In the genomic region with DNA sequence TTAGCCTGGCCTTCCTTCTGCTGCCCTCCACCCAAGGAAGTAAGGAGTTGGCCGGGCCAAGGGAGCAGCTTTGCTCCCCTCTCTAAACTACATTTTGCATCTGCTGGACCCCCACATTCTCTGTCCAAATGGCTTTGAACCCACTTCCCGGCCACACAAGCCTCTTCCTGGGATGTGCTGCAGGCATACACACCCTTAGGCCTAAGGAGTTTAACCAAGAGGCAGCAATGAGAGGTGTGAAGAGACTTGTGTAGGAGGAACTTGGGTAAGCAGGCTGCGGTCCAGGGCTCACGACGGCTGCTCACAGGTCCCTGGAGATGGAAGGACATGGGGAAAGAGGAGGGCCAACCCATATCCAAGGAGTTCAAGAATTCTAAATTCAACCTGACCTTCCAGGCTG, we compare ENCODE assay signal across 2 cellular contexts.
TF ChIP-seq lines count a peak whose summit lies in the region.

No MANE protein-coding gene starts in this region.

TF ChIP-seq in HepG2, 621 proteins besides CTCF, POLR2A, EP300 and RAD21 (continued from another document):
- TF ChIP-seq, protein P1, sequence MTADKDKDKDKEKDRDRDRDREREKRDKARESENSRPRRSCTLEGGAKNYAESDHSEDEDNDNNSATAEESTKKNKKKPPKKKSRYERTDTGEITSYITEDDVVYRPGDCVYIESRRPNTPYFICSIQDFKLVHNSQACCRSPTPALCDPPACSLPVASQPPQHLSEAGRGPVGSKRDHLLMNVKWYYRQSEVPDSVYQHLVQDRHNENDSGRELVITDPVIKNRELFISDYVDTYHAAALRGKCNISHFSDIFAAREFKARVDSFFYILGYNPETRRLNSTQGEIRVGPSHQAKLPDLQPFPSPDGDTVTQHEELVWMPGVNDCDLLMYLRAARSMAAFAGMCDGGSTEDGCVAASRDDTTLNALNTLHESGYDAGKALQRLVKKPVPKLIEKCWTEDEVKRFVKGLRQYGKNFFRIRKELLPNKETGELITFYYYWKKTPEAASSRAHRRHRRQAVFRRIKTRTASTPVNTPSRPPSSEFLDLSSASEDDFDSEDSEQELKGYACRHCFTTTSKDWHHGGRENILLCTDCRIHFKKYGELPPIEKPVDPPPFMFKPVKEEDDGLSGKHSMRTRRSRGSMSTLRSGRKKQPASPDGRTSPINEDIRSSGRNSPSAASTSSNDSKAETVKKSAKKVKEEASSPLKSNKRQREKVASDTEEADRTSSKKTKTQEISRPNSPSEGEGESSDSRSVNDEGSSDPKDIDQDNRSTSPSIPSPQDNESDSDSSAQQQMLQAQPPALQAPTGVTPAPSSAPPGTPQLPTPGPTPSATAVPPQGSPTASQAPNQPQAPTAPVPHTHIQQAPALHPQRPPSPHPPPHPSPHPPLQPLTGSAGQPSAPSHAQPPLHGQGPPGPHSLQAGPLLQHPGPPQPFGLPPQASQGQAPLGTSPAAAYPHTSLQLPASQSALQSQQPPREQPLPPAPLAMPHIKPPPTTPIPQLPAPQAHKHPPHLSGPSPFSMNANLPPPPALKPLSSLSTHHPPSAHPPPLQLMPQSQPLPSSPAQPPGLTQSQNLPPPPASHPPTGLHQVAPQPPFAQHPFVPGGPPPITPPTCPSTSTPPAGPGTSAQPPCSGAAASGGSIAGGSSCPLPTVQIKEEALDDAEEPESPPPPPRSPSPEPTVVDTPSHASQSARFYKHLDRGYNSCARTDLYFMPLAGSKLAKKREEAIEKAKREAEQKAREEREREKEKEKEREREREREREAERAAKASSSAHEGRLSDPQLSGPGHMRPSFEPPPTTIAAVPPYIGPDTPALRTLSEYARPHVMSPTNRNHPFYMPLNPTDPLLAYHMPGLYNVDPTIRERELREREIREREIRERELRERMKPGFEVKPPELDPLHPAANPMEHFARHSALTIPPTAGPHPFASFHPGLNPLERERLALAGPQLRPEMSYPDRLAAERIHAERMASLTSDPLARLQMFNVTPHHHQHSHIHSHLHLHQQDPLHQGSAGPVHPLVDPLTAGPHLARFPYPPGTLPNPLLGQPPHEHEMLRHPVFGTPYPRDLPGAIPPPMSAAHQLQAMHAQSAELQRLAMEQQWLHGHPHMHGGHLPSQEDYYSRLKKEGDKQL (CRISPR knock-in tag; IDR thresholded peaks at IDR 0.05; ENCODE audit: low read depth): no peak
- no peak for TF ChIP-seq HDAC1 (CRISPR knock-in tag; IDR thresholded peaks at IDR 0.05)
- TF ChIP-seq, protein P2, sequence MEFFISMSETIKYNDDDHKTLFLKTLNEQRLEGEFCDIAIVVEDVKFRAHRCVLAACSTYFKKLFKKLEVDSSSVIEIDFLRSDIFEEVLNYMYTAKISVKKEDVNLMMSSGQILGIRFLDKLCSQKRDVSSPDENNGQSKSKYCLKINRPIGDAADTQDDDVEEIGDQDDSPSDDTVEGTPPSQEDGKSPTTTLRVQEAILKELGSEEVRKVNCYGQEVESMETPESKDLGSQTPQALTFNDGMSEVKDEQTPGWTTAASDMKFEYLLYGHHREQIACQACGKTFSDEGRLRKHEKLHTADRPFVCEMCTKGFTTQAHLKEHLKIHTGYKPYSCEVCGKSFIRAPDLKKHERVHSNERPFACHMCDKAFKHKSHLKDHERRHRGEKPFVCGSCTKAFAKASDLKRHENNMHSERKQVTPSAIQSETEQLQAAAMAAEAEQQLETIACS (CRISPR knock-in tag; IDR thresholded peaks at IDR 0.05): no peak
- no peak for TF ChIP-seq NAIF1 (CRISPR knock-in tag; IDR thresholded peaks at IDR 0.05; ENCODE audit: borderline replicate concordance)
- no peak for TF ChIP-seq REXO4 (CRISPR knock-in tag; IDR thresholded peaks at IDR 0.05; ENCODE audit: borderline replicate concordance)
- no peak for TF ChIP-seq FOXM1 (CRISPR knock-in tag; IDR thresholded peaks at IDR 0.05)
- no peak for TF ChIP-seq ZNF446 (CRISPR knock-in tag; IDR thresholded peaks at IDR 0.05)
- TF ChIP-seq ZNF510 (CRISPR knock-in tag; IDR thresholded peaks at IDR 0.05; ENCODE audit: low read depth): no peak

TF ChIP-seq in GM12878, 131 proteins besides CTCF, POLR2A, EP300 and RAD21 (continued from another document):
- TF ChIP-seq, protein P3, sequence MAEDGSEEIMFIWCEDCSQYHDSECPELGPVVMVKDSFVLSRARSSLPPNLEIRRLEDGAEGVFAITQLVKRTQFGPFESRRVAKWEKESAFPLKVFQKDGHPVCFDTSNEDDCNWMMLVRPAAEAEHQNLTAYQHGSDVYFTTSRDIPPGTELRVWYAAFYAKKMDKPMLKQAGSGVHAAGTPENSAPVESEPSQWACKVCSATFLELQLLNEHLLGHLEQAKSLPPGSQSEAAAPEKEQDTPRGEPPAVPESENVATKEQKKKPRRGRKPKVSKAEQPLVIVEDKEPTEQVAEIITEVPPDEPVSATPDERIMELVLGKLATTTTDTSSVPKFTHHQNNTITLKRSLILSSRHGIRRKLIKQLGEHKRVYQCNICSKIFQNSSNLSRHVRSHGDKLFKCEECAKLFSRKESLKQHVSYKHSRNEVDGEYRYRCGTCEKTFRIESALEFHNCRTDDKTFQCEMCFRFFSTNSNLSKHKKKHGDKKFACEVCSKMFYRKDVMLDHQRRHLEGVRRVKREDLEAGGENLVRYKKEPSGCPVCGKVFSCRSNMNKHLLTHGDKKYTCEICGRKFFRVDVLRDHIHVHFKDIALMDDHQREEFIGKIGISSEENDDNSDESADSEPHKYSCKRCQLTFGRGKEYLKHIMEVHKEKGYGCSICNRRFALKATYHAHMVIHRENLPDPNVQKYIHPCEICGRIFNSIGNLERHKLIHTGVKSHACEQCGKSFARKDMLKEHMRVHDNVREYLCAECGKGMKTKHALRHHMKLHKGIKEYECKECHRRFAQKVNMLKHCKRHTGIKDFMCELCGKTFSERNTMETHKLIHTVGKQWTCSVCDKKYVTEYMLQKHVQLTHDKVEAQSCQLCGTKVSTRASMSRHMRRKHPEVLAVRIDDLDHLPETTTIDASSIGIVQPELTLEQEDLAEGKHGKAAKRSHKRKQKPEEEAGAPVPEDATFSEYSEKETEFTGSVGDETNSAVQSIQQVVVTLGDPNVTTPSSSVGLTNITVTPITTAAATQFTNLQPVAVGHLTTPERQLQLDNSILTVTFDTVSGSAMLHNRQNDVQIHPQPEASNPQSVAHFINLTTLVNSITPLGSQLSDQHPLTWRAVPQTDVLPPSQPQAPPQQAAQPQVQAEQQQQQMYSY (CRISPR knock-in tag; IDR thresholded peaks at IDR 0.05): no peak
- TF ChIP-seq MEF2B (IDR thresholded peaks at IDR 0.05; ENCODE audit: partially characterized antibody, poor library complexity, severe bottlenecking) (peak; percentile 42), SREBF2 (IDR thresholded peaks at IDR 0.05; ENCODE audit: low read length) (no peak), MXI1 (IDR thresholded peaks at IDR 0.05; ENCODE audit: low read depth, low read length) (no peak), RUNX3 (IDR thresholded peaks at IDR 0.05; ENCODE audit: low read length) (peak; percentile 31; the same call in 1 of the 2 replicates), HDGF (IDR thresholded peaks at IDR 0.05) (0 out of 2 replicates have a peak, but pooled peaks have one; percentile 49), TAF1 (IDR thresholded peaks at IDR 0.05; ENCODE audit: borderline replicate concordance, low read depth, low read length) (no peak), CBX3 (IDR thresholded peaks at IDR 0.05; ENCODE audit: borderline replicate concordance, low read depth) (no peak), POU2F2 (IDR thresholded peaks at IDR 0.05; ENCODE audit: borderline replicate concordance, low read depth, low read length) (0 out of 3 replicates have a peak, but pooled peaks have one; percentile 6), NBN (IDR thresholded peaks at IDR 0.05) (0 out of 2 replicates have a peak, but pooled peaks have one; percentile 22), IKZF2 (IDR thresholded peaks at IDR 0.05) (peak; percentile 27 to 60; a peak in 3 of 4 replicates), NFIC (IDR thresholded peaks at IDR 0.05; ENCODE audit: low read depth, low read length) (no peak), RAD51 (IDR thresholded peaks at IDR 0.05) (no peak), MTA2 (IDR thresholded peaks at IDR 0.05; ENCODE audit: low read depth) (peak; percentile 21; the same call in 1 of the 2 replicates), CBX5 (IDR thresholded peaks at IDR 0.05; ENCODE audit: low read depth) (no peak)
- TF ChIP-seq, protein P4, sequence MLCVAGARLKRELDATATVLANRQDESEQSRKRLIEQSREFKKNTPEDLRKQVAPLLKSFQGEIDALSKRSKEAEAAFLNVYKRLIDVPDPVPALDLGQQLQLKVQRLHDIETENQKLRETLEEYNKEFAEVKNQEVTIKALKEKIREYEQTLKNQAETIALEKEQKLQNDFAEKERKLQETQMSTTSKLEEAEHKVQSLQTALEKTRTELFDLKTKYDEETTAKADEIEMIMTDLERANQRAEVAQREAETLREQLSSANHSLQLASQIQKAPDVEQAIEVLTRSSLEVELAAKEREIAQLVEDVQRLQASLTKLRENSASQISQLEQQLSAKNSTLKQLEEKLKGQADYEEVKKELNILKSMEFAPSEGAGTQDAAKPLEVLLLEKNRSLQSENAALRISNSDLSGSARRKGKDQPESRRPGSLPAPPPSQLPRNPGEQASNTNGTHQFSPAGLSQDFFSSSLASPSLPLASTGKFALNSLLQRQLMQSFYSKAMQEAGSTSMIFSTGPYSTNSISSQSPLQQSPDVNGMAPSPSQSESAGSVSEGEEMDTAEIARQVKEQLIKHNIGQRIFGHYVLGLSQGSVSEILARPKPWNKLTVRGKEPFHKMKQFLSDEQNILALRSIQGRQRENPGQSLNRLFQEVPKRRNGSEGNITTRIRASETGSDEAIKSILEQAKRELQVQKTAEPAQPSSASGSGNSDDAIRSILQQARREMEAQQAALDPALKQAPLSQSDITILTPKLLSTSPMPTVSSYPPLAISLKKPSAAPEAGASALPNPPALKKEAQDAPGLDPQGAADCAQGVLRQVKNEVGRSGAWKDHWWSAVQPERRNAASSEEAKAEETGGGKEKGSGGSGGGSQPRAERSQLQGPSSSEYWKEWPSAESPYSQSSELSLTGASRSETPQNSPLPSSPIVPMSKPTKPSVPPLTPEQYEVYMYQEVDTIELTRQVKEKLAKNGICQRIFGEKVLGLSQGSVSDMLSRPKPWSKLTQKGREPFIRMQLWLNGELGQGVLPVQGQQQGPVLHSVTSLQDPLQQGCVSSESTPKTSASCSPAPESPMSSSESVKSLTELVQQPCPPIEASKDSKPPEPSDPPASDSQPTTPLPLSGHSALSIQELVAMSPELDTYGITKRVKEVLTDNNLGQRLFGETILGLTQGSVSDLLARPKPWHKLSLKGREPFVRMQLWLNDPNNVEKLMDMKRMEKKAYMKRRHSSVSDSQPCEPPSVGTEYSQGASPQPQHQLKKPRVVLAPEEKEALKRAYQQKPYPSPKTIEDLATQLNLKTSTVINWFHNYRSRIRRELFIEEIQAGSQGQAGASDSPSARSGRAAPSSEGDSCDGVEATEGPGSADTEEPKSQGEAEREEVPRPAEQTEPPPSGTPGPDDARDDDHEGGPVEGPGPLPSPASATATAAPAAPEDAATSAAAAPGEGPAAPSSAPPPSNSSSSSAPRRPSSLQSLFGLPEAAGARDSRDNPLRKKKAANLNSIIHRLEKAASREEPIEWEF (IDR thresholded peaks at IDR 0.05; ENCODE audit: insufficient replicate concordance, low read depth, low read length): no peak
- TF ChIP-seq, protein P5, sequence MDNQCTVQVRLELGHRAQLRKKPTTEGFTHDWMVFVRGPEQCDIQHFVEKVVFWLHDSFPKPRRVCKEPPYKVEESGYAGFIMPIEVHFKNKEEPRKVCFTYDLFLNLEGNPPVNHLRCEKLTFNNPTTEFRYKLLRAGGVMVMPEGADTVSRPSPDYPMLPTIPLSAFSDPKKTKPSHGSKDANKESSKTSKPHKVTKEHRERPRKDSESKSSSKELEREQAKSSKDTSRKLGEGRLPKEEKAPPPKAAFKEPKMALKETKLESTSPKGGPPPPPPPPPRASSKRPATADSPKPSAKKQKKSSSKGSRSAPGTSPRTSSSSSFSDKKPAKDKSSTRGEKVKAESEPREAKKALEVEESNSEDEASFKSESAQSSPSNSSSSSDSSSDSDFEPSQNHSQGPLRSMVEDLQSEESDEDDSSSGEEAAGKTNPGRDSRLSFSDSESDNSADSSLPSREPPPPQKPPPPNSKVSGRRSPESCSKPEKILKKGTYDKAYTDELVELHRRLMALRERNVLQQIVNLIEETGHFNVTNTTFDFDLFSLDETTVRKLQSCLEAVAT (IDR thresholded peaks at IDR 0.05): 0 out of 2 replicates have a peak, but pooled peaks have one; percentile 52
- TF ChIP-seq, protein P6, sequence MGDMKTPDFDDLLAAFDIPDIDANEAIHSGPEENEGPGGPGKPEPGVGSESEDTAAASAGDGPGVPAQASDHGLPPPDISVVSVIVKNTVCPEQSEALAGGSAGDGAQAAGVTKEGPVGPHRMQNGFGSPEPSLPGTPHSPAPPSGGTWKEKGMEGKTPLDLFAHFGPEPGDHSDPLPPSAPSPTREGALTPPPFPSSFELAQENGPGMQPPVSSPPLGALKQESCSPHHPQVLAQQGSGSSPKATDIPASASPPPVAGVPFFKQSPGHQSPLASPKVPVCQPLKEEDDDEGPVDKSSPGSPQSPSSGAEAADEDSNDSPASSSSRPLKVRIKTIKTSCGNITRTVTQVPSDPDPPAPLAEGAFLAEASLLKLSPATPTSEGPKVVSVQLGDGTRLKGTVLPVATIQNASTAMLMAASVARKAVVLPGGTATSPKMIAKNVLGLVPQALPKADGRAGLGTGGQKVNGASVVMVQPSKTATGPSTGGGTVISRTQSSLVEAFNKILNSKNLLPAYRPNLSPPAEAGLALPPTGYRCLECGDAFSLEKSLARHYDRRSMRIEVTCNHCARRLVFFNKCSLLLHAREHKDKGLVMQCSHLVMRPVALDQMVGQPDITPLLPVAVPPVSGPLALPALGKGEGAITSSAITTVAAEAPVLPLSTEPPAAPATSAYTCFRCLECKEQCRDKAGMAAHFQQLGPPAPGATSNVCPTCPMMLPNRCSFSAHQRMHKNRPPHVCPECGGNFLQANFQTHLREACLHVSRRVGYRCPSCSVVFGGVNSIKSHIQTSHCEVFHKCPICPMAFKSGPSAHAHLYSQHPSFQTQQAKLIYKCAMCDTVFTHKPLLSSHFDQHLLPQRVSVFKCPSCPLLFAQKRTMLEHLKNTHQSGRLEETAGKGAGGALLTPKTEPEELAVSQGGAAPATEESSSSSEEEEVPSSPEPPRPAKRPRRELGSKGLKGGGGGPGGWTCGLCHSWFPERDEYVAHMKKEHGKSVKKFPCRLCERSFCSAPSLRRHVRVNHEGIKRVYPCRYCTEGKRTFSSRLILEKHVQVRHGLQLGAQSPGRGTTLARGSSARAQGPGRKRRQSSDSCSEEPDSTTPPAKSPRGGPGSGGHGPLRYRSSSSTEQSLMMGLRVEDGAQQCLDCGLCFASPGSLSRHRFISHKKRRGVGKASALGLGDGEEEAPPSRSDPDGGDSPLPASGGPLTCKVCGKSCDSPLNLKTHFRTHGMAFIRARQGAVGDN (IDR thresholded peaks at IDR 0.05): peak; percentile 96
